ENCODE assay signal across 2 cellular contexts in genomic region chr5:125298711-125299379, GRCh38.
A peak's percentile ranks its signal among the peaks of the same experiment; 100 is the strongest.
TF ChIP-seq lines count a peak whose summit lies in the region.

No MANE protein-coding gene starts in this region.

TF ChIP-seq in HEK293, 187 proteins besides CTCF, POLR2A, EP300 and RAD21:
- TF ChIP-seq ZBTB17 (tag by site-specific recombination; IDR thresholded peaks at IDR 0.05): peak; percentile 40; the same call in 1 of the 2 replicates
- TF ChIP-seq ZNF843 (tag by site-specific recombination; IDR thresholded peaks at IDR 0.05): no peak
- TF ChIP-seq ZNF2 (tag by site-specific recombination; IDR thresholded peaks at IDR 0.05): no peak
- no peak for TF ChIP-seq ZNF488 (tag by site-specific recombination; IDR thresholded peaks at IDR 0.05)
- 0 out of 2 replicates have a peak, but pooled peaks have one; percentile 15 for TF ChIP-seq PRDM6 (tag by site-specific recombination; IDR thresholded peaks at IDR 0.05)
- TF ChIP-seq SCRT2 (tag by site-specific recombination; IDR thresholded peaks at IDR 0.05): no peak
- TF ChIP-seq, protein P1, sequence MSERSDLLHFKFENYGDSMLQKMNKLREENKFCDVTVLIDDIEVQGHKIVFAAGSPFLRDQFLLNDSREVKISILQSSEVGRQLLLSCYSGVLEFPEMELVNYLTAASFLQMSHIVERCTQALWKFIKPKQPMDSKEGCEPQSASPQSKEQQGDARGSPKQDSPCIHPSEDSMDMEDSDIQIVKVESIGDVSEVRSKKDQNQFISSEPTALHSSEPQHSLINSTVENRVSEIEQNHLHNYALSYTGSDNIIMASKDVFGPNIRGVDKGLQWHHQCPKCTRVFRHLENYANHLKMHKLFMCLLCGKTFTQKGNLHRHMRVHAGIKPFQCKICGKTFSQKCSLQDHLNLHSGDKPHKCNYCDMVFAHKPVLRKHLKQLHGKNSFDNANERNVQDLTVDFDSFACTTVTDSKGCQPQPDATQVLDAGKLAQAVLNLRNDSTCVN (tag by site-specific recombination; optimal IDR thresholded peaks at IDR 0.05): no peak
- TF ChIP-seq, protein P2, sequence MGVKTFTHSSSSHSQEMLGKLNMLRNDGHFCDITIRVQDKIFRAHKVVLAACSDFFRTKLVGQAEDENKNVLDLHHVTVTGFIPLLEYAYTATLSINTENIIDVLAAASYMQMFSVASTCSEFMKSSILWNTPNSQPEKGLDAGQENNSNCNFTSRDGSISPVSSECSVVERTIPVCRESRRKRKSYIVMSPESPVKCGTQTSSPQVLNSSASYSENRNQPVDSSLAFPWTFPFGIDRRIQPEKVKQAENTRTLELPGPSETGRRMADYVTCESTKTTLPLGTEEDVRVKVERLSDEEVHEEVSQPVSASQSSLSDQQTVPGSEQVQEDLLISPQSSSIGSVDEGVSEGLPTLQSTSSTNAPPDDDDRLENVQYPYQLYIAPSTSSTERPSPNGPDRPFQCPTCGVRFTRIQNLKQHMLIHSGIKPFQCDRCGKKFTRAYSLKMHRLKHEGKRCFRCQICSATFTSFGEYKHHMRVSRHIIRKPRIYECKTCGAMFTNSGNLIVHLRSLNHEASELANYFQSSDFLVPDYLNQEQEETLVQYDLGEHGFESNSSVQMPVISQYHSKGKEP (tag by site-specific recombination; IDR thresholded peaks at IDR 0.05): no peak
- 0 out of 2 replicates have a peak, but pooled peaks have one; percentile 40 for TF ChIP-seq ZNF335 (tag by site-specific recombination; conservative IDR thresholded peaks at IDR 0.05)
- TF ChIP-seq ZBTB48 (tag by site-specific recombination; IDR thresholded peaks at IDR 0.05): 0 out of 2 replicates have a peak, but pooled peaks have one; percentile 30
- peak; percentile 58; the same call in 1 of the 2 replicates for TF ChIP-seq IKZF3 (tag by site-specific recombination; IDR thresholded peaks at IDR 0.05)
- no peak for TF ChIP-seq ZNF529 (tag by site-specific recombination; IDR thresholded peaks at IDR 0.05; ENCODE audit: insufficient replicate concordance)
- TF ChIP-seq ZIC2 (tag by site-specific recombination; IDR thresholded peaks at IDR 0.05): peak; percentile 47; the same call in 1 of the 2 replicates

TF ChIP-seq in endothelial cell of umbilical vein, 7 proteins besides CTCF, POLR2A, EP300 and RAD21:
- TF ChIP-seq GATA2 (IDR thresholded peaks at IDR 0.05; ENCODE audit: insufficient read depth, insufficient read length, low read depth, low read length) (no peak), MYC (IDR thresholded peaks at IDR 0.05; ENCODE audit: low read depth, low read length) (no peak), POLR2AphosphoS5 (IDR thresholded peaks at IDR 0.05; ENCODE audit: insufficient read depth, low read depth, low read length) (no peak), MAX (IDR thresholded peaks at IDR 0.05; ENCODE audit: insufficient read depth, insufficient read length) (no peak), EZH2 (IDR thresholded peaks at IDR 0.05; ENCODE audit: borderline replicate concordance, low read depth, low read length, severe bottlenecking) (no peak), FOS (IDR thresholded peaks at IDR 0.05; ENCODE audit: borderline replicate concordance, insufficient read depth, low read length) (no peak), JUN (IDR thresholded peaks at IDR 0.05; ENCODE audit: borderline replicate concordance, insufficient read depth, insufficient read length, low read depth) (no peak)
TF ChIP-seq in endothelial cell of umbilical vein: peak in this region for 0.
